9 cellular contexts compared by ENCODE assay signal in the genomic region with DNA sequence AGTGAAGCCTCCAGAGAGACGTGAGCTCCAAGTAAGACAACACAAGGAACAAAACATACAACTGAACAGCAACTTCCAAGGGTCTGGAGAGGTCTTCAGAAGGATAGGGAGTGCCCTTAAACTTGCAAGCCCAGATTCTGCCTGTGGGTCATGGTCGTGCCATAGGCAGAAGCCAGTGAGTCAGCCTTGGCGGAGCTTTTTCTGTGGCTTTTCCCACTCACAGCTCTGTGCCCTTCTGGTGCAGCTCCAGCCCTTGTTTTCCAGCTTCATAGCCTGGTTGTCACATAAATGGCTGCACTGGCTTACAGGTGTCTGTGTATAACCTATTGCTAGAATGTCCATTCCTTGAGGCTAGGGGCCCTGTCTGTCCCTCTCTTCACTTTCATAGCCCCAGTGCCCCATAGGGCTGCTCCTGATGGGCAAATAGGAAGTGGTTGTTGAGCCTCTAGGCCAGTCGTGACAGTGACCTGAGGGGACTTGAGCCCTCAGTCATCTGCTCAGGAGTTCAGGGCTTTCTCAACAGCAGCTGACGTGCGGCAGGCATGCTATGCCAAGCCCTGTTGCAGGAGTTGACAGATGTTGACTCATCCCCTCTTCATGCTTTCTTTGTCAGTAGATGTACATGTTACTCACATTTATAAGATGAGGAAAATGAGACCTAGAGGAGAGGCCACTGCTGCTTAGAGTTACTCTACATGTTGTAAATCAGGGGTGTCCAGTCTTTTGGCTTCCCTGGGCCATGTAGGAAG. TPM values are rescaled to one million over a fixed set of nuclear protein-coding genes. Genes with fewer than 3 reads are reported as not detected.
DNase-seq lines count a peak whose midpoint lies in the region; ATAC-seq and TF ChIP-seq lines count a peak whose summit lies in the region.
"Had no signal": no experiment of that assay in that cellular context is flagged by ENCODE, and none has a peak within 500 bp of the region (broad histone marks: within the 10 kb centered on the region; RNA-seq: fewer than 3 reads in every experiment).

No MANE protein-coding gene starts in this region.

- no peaks in the 10 kb centered on the region for H3K9me3 ChIP-seq in upper lobe of left lung

- peak overlapping the region; percentile 75 for H3K27ac Mint-ChIP-seq in activated T-cell treated with anti-CD3 and anti-CD28 coated beads, Interleukin-2, amount 50 U/mL, for 72 hours

- peaks cover 2 to 14% of the 10 kb centered on the region in 2 donors for H3K36me3 Mint-ChIP-seq in activated T-cell treated with anti-CD3 and anti-CD28 coated beads, Interleukin-2, amount 50 U/mL, for 72 hours (ENCODE audit: insufficient read depth in 2 of 2)

- intact Hi-C loops in left cardiac atrium (cut with DNase I) = loop anchor here (5.0 to 10.0 kb wide), 2 partner anchors 50 to 57 kb away; no protein-coding TSS in a partner anchor
- intact Hi-C loops in Right ventricle myocardium inferior (cut with DNase I) = no loop called here

- H3K27me3 ChIP-seq in upper lobe of left lung = no peaks in the 10 kb centered on the region

- H3K27ac ChIP-seq in upper lobe of left lung = peak overlapping the region in 3 of 4 donors; percentile 18 to 38 (median 26)

- no peaks in the 10 kb centered on the region for H3K9me3 Mint-ChIP-seq in activated T-cell treated with anti-CD3 and anti-CD28 coated beads, Interleukin-2, amount 50 U/mL, for 72 hours

- no peaks in the 10 kb centered on the region for H3K27me3 Mint-ChIP-seq in activated T-cell treated with anti-CD3 and anti-CD28 coated beads, Interleukin-2, amount 50 U/mL, for 72 hours (ENCODE audit: low read depth)

- peaks cover 0 to 35% (median 12%) of the 10 kb centered on the region in 4 donors for H3K36me3 ChIP-seq in upper lobe of left lung

- H3K4me1 Mint-ChIP-seq in activated T-cell treated with anti-CD3 and anti-CD28 coated beads, Interleukin-2, amount 50 U/mL, for 72 hours (ENCODE audit: low read depth) = peaks cover 91% of the 10 kb centered on the region

- TF ChIP-seq EP300 in upper lobe of left lung (IDR thresholded peaks at IDR 0.05) = no peak

- DNase-seq in left cardiac atrium (peak; percentile 66), Right ventricle myocardium inferior (ENCODE audit: missing footprints) (no peak), hepatic stellate cell (ENCODE audit: low spot score) (peak; percentile 83), upper lobe of left lung (peak in 1 of 2 donors; percentile 32), NCI-H82 treated with DMSO at 0.1 percent for 48 hours (lab: John Stamatoyannopoulos, UW; ENCODE audit: unreplicated experiment) (no peak), NCI-H187 treated with DMSO at 0.1 percent for 48 hours (lab: John Stamatoyannopoulos, UW) (no peak)
- DNase-seq in activated T-cell treated with anti-CD3 and anti-CD28 coated beads, Interleukin-2, amount 50 U/mL, for 72 hours = peak in 1 of 2 donors; percentile 18
- DNase-seq: DMS 273 treated with DMSO at 0.1 percent for 48 hours had no signal

- 61 to 76% methylated on average over 5 to 6 of the region's 6 CpGs for WGBS in upper lobe of left lung, 2 donors

- no peak overlapping the region for H3K4me3 ChIP-seq in upper lobe of left lung

- no peak for TF ChIP-seq CTCF in upper lobe of left lung (IDR thresholded peaks at IDR 0.05)

- ATAC-seq in left cardiac atrium (peak; percentile 31 to 86), Right ventricle myocardium inferior (no peak), upper lobe of left lung (ENCODE audit: low FRiP score in 2 of 2) (peak in 1 of 2 donors; percentile 50), HG02840 (IDR thresholded peaks at IDR 0.05; ENCODE audit: low FRiP score, unreplicated experiment) (no peak)
- peak; percentile 73 to 75 for ATAC-seq in activated T-cell treated with anti-CD3 and anti-CD28 coated beads, Interleukin-2, amount 50 U/mL, for 72 hours (replicated peaks in 1 of 2)

- peak overlapping the region; percentile 14 to 35 for H3K4me3 Mint-ChIP-seq in activated T-cell treated with anti-CD3 and anti-CD28 coated beads, Interleukin-2, amount 50 U/mL, for 72 hours

- H3K4me1 ChIP-seq in upper lobe of left lung = peaks cover 44 to 60% (median 56%) of the 10 kb centered on the region in 4 donors

- no peak for TF ChIP-seq POLR2A in upper lobe of left lung (IDR thresholded peaks at IDR 0.05)

RNA-seq across cellular contexts. Expression of a gene that starts 7.4 kb away (rescaled TPM):
- 10 to 100 TPM; 42.7 to 47.9 TPM for total RNA-seq in left cardiac atrium
- total RNA-seq in Right ventricle myocardium inferior = 38.1 TPM
- 100 to 1,000 TPM; 106 to 113 TPM for total RNA-seq in activated T-cell treated with anti-CD3 and anti-CD28 coated beads, Interleukin-2, amount 50 U/mL, for 72 hours
- total RNA-seq in upper lobe of left lung = 100 to 1,000 TPM in 4 of 6 donors, 10 to 100 TPM in 2; 64.2 to 170 (median 123) TPM

RNA-seq across cellular contexts. Expression of a gene that starts 19.2 kb away (rescaled TPM):
- total RNA-seq in left cardiac atrium = 10 to 100 TPM; 18.7 to 19.6 TPM
- 12.4 TPM for total RNA-seq in Right ventricle myocardium inferior
- 10 to 100 TPM; 21.4 to 26.5 TPM for total RNA-seq in activated T-cell treated with anti-CD3 and anti-CD28 coated beads, Interleukin-2, amount 50 U/mL, for 72 hours
- 10 to 100 TPM; 17.5 to 48.2 (median 22.7) TPM for total RNA-seq in upper lobe of left lung

Comparison
In these comparisons a context has a peak if more than half of its experiments do, and no peak if none do; other contexts are left out.
1. ATAC-seq: peak in left cardiac atrium (2 of 2) and activated T-cell treated with anti-CD3 and anti-CD28 coated beads, Interleukin-2, amount 50 U/mL, for 72 hours (2 of 2); none in Right ventricle myocardium inferior (single experiment) and HG02840 (single experiment).
2. DNase-seq: peak in left cardiac atrium (single experiment) and hepatic stellate cell (single experiment); none in Right ventricle myocardium inferior (single experiment), NCI-H82 treated with DMSO at 0.1 percent for 48 hours (single experiment) and NCI-H187 treated with DMSO at 0.1 percent for 48 hours (single experiment).